9 cellular contexts compared by ENCODE assay signal in genomic region chr16:76639685-76640289, GRCh38.
DNase-seq lines count a peak whose midpoint lies in the region; ATAC-seq and TF ChIP-seq lines count a peak whose summit lies in the region.
"Had no signal": no experiment of that assay in that cellular context is flagged by ENCODE, and none has a peak within 500 bp of the region (broad histone marks: within the 10 kb centered on the region; RNA-seq: fewer than 3 reads in every experiment).

No MANE protein-coding gene starts in this region.

- no peaks in the 10 kb centered on the region for H3K9me3 ChIP-seq in OCI-LY7 (ENCODE audit: low read length)
- H3K9me3 ChIP-seq in thyroid gland, result no peaks in the 10 kb centered on the region

- H2AFZ ChIP-seq in OCI-LY7 (ENCODE audit: low read length), result no peak overlapping the region

- TF ChIP-seq CTCF in AG04449 (IDR thresholded peaks at IDR 0.05; ENCODE audit: insufficient read depth, low read length, missing control alignments) (peak; percentile 1), OCI-LY7 (conservative IDR thresholded peaks at IDR 0.05; ENCODE audit: low read length) (peak; percentile 73), thyroid gland (IDR thresholded peaks at IDR 0.05) (no peak)

- BruUV-seq in OCI-LY7 (replicated peaks; lab: Mats Ljungman, UMichigan), result no TSS peak

- H3K4me3 ChIP-seq in AG04449 (ENCODE audit: low read depth, low read length), result no peak overlapping the region
- H3K4me3 ChIP-seq in OCI-LY7 (ENCODE audit: low read depth, low read length, poor library complexity, severe bottlenecking), result no peak overlapping the region
- H3K4me3 ChIP-seq in thyroid gland (replicated peaks in 1 of 3), result no peak overlapping the region
- H3K4me3 ChIP-seq: ascending aorta had no signal

- H3K4me2 ChIP-seq in OCI-LY7 (ENCODE audit: low read length), result no peak overlapping the region

- TF ChIP-seq POLR2A in thyroid gland (IDR thresholded peaks at IDR 0.05), result no peak

- H3K36me3 ChIP-seq in OCI-LY7 (ENCODE audit: insufficient read depth, low read length) (no peaks in the 10 kb centered on the region), thyroid gland (no peaks in the 10 kb centered on the region)
- H3K36me3 ChIP-seq: ascending aorta had no signal

- no peak overlapping the region for H3K27ac ChIP-seq in OCI-LY7 (ENCODE audit: low read depth, low read length, poor library complexity, severe bottlenecking)
- H3K27ac ChIP-seq in thyroid gland, result no peak overlapping the region
- H3K27ac ChIP-seq: ascending aorta had no signal

- POLR2A ChIA-PET in AG04449 (lab: Yijun Ruan, JAX) (no interaction called here), OCI-LY7 (lab: Charles Lee) (no interaction called here)

- H4K20me1 ChIP-seq in OCI-LY7 (ENCODE audit: insufficient read depth, low read length), result no peaks in the 10 kb centered on the region

- DNase-seq in AG04449 (ENCODE audit: low read depth, low spot score) (no peak), OCI-LY7 (ENCODE audit: low spot score) (peak; percentile 12), foreskin melanocyte (peak; percentile 35), thyroid gland (no peak), NCI-H1930 (lab: John Stamatoyannopoulos, UW) (no peak)
- no peak for DNase-seq in stimulated activated CD4-positive, alpha-beta T cell treated with anti-CD3 and anti-CD28 coated beads, Interleukin-4, amount 100 ng/mL, for 24 hours

- intact Hi-C loops in OCI-LY7 (cut with micrococcal nuclease; ENCODE audit: unreplicated experiment), result loop anchor here (10.0 kb wide), 1 partner anchor 855 kb away; no protein-coding TSS in a partner anchor
- intact Hi-C loops in thyroid gland (cut with DNase I), result no loop called here

- WGBS in thyroid gland, 2 donors, result 57 to 61% methylated on average over 10 of the region's 10 CpGs

- H3K27me3 ChIP-seq in thyroid gland, result no peaks in the 10 kb centered on the region
- H3K27me3 ChIP-seq: ascending aorta had no signal

- H3K4me1 ChIP-seq in OCI-LY7 (ENCODE audit: insufficient read depth, low read length, poor library complexity, severe bottlenecking) (no peaks in the 10 kb centered on the region), thyroid gland (no peaks in the 10 kb centered on the region)
- H3K4me1 ChIP-seq: ascending aorta had no signal

- ATAC-seq in GM21526 (IDR thresholded peaks at IDR 0.05; ENCODE audit: low FRiP score, unreplicated experiment), result peak; percentile 62
- no peak for ATAC-seq in GM18498 (IDR thresholded peaks at IDR 0.05; ENCODE audit: unreplicated experiment)

- no peaks in the 10 kb centered on the region for H3K9me2 ChIP-seq in OCI-LY7 (ENCODE audit: insufficient read depth, low read length)

- no peaks in the 10 kb centered on the region for H3K79me2 ChIP-seq in OCI-LY7 (ENCODE audit: insufficient read depth, low read depth, low read length)

- CTCF ChIA-PET in AG04449 (lab: Yijun Ruan, JAX), result no interaction called here
- CTCF ChIA-PET in OCI-LY7 (lab: Charles Lee; ENCODE audit: unreplicated experiment), result no interaction called here

Comparison
In these comparisons a context has a peak if more than half of its experiments do, and no peak if none do; other contexts are left out.
1. DNase-seq: peak in OCI-LY7 (single experiment) and foreskin melanocyte (single experiment); none in AG04449 (single experiment), thyroid gland (0 of 2), stimulated activated CD4-positive, alpha-beta T cell treated with anti-CD3 and anti-CD28 coated beads, Interleukin-4, amount 100 ng/mL, for 24 hours (single experiment) and NCI-H1930 (0 of 2).
2. CTCF ChIP-seq: peak in AG04449 (single experiment) and OCI-LY7 (single experiment); none in thyroid gland (0 of 6).